Comparison of ENCODE assay signal across 17 cellular contexts in genomic region chr14:101788016-101788695, GRCh38. TPM values are rescaled to one million over a fixed set of nuclear protein-coding genes. Genes with fewer than 3 reads are reported as not detected.
A peak's percentile ranks its signal among the peaks of the same experiment; 100 is the strongest.
DNase-seq lines count a peak whose midpoint lies in the region; ATAC-seq and TF ChIP-seq lines count a peak whose summit lies in the region.
"Had no signal": no experiment of that assay in that cellular context is flagged by ENCODE, and none has a peak within 500 bp of the region (broad histone marks: within the 10 kb centered on the region; RNA-seq: fewer than 3 reads in every experiment).

No MANE protein-coding gene starts in this region.

- H3K27ac Mint-ChIP-seq in glutamatergic neuron (ENCODE audit: unreplicated experiment) = no peak overlapping the region
- H3K27ac Mint-ChIP-seq: HFFc6 had no signal

- DNase-seq in DMS 273 (lab: John Stamatoyannopoulos, UW; ENCODE audit: unreplicated experiment) = peak; percentile 79
- DNase-seq in DMS 273 treated with DMSO at 0.1 percent for 48 hours (lab: John Stamatoyannopoulos, UW) = no peak
- DNase-seq in fibroblast of mammary gland (ENCODE audit: low read depth) = peak; percentile 24
- no peak for DNase-seq in KBM-7
- DNase-seq in glutamatergic neuron = no peak
- DNase-seq in activated naive CD4-positive, alpha-beta T cell (lab: John Stamatoyannopoulos, UW) = no peak
- DNase-seq in HuH-7 (ENCODE audit: low spot score) = no peak
- DNase-seq: Calu3; CD4-positive, CD25-positive, alpha-beta regulatory T cell; DND-41; GF-D8; HFFc6; KG1; NCI-H1092; NCI-H187; SIG-M5 had no signal

- H3K9me3 Mint-ChIP-seq in glutamatergic neuron (ENCODE audit: unreplicated experiment) = peaks cover 1% of the 10 kb centered on the region
- H3K9me3 Mint-ChIP-seq: CD4-positive, CD25-positive, alpha-beta regulatory T cell; HFFc6 had no signal

- no peak overlapping the region for H3K4me3 Mint-ChIP-seq in glutamatergic neuron (ENCODE audit: unreplicated experiment)
- H3K4me3 Mint-ChIP-seq: CD4-positive, CD25-positive, alpha-beta regulatory T cell; HFFc6 had no signal

- 0 out of 3 replicates have a peak, but pooled peaks have one; percentile 26 for ATAC-seq in SK-N-SH treated with all-trans-retinoic acid at 6 μM for 48 hours

- H3K27me3 Mint-ChIP-seq in glutamatergic neuron (ENCODE audit: unreplicated experiment) = no peaks in the 10 kb centered on the region
- H3K27me3 Mint-ChIP-seq: CD4-positive, CD25-positive, alpha-beta regulatory T cell had no signal

- TF ChIP-seq CTCF in fibroblast of mammary gland (conservative IDR thresholded peaks at IDR 0.05; ENCODE audit: control insufficient read depth, insufficient read depth, low read depth, low read length) (no peak), glutamatergic neuron (IDR thresholded peaks at IDR 0.05; ENCODE audit: partially characterized antibody, unreplicated experiment) (no peak)

- peaks cover 3% of the 10 kb centered on the region for H3K4me1 Mint-ChIP-seq in glutamatergic neuron (ENCODE audit: low read depth, unreplicated experiment)

- peaks cover 3% of the 10 kb centered on the region for H3K36me3 Mint-ChIP-seq in glutamatergic neuron (ENCODE audit: unreplicated experiment)

- no peak overlapping the region for H3K4me3 ChIP-seq in fibroblast of mammary gland (ENCODE audit: control insufficient read depth, low read depth, low read length)

- in situ Hi-C loops in KBM-7 (cut with MboI; ENCODE audit: low pct_unique_long_range_greater_than_20kb, low sequenced_read_pairs) = no loop called here

TF ChIP-seq in SK-N-SH treated with all-trans-retinoic acid at 6 μM for 48 hours, 23 proteins besides CTCF, POLR2A, EP300 and RAD21:
- TF ChIP-seq CREB5 (CRISPR knock-in tag; IDR thresholded peaks at IDR 0.05; ENCODE audit: low read depth) = no peak
- no peak for TF ChIP-seq ZFP30 (CRISPR knock-in tag; IDR thresholded peaks at IDR 0.05)
- TF ChIP-seq ESRRG (CRISPR knock-in tag; IDR thresholded peaks at IDR 0.05) = no peak
- TF ChIP-seq RARB (CRISPR knock-in tag; IDR thresholded peaks at IDR 0.05) = no peak
- TF ChIP-seq CSDC2 (CRISPR knock-in tag; IDR thresholded peaks at IDR 0.05) = no peak
- no peak for TF ChIP-seq ISL1 (CRISPR knock-in tag; IDR thresholded peaks at IDR 0.05)
- no peak for TF ChIP-seq ZFP3 (CRISPR knock-in tag; IDR thresholded peaks at IDR 0.05)
- no peak for TF ChIP-seq BACH2 (CRISPR knock-in tag; IDR thresholded peaks at IDR 0.05; ENCODE audit: borderline replicate concordance)
- TF ChIP-seq ZNF8 (CRISPR knock-in tag; IDR thresholded peaks at IDR 0.05) = no peak
- no peak for TF ChIP-seq TOX (CRISPR knock-in tag; IDR thresholded peaks at IDR 0.05; ENCODE audit: borderline replicate concordance)
- TF ChIP-seq TSHZ2 (CRISPR knock-in tag; IDR thresholded peaks at IDR 0.05) = no peak
- no peak for TF ChIP-seq PATZ1 (CRISPR knock-in tag; IDR thresholded peaks at IDR 0.05; ENCODE audit: borderline replicate concordance)
- no peak for TF ChIP-seq SNAI2 (CRISPR knock-in tag; IDR thresholded peaks at IDR 0.05)
- no peak for TF ChIP-seq TCF4 (CRISPR knock-in tag; IDR thresholded peaks at IDR 0.05; ENCODE audit: borderline replicate concordance)
- TF ChIP-seq ZNF70 (CRISPR knock-in tag; IDR thresholded peaks at IDR 0.05) = no peak
- no peak for TF ChIP-seq ZC3H10 (CRISPR knock-in tag; IDR thresholded peaks at IDR 0.05)

RNA-seq across cellular contexts. Expression of gene PPP2R5C, which starts 26.6 kb away (rescaled TPM):
- total RNA-seq in glutamatergic neuron (ENCODE audit: unreplicated experiment) = 116 TPM

Comparison
In these comparisons a context has a peak if more than half of its experiments do, and no peak if none do; other contexts are left out.
1. DNase-seq: peak in DMS 273 (single experiment) and fibroblast of mammary gland (single experiment); none in DMS 273 treated with DMSO at 0.1 percent for 48 hours (single experiment), KBM-7 (single experiment), glutamatergic neuron (single experiment), activated naive CD4-positive, alpha-beta T cell (0 of 4) and HuH-7 (single experiment).